1 cellular context compared by ENCODE assay signal in the genomic region with DNA sequence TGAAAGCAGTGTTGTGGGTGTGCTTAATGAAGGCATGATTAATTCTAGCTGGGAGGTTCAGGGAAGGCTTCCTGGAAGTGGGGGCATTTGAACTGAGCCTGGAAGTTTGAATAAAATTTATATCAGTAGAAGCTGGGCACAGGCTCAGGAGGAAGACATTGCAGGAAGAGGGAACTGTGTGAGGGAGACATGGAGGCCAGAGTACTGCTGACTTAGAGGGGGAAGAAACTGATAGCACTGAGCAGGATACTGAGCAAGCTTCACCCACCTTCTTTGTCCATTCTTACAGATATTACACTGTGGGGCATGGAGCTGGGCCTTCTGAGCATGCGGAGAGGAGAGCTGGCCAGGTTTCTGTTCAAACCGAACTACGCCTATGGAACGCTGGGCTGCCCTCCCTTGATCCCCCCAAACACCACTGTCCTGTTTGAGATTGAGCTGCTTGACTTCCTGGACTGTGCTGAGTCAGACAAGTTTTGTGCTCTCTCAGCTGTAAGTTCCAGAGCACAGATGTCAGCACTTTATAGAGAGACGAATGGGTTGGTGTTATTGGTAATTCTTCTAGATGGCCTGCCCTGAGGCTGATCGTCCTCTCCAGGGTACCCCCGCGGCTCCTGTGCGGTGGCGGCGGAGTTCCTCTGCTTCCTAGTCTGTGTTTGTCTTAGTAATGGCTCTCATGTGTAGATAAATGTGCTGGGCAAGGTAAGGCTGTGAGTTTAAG.
TF ChIP-seq lines count a peak whose summit lies in the region.

No MANE protein-coding gene starts in this region.

TF ChIP-seq in H1, 55 proteins besides CTCF, POLR2A, EP300 and RAD21:
- TF ChIP-seq CREB1 (IDR thresholded peaks at IDR 0.05) (no peak), CHD1 (IDR thresholded peaks at IDR 0.05; ENCODE audit: low read depth, low read length) (no peak)
